ENCODE assay signal across 8 cellular contexts in genomic region chr7:26667514-26668133, GRCh38.
DNase-seq lines count a peak whose midpoint lies in the region; ATAC-seq lines count a peak whose summit lies in the region.

No MANE protein-coding gene starts in this region.

- H3K9ac ChIP-seq in SK-N-MC (ENCODE audit: insufficient read length): no peak overlapping the region

- no peak overlapping the region for H3K4me3 ChIP-seq in SK-N-MC

- ATAC-seq in GM21367 (IDR thresholded peaks at IDR 0.05; ENCODE audit: unreplicated experiment) (peak; percentile 54), left cardiac atrium (peak; percentile 88 to 92), GM18519 (IDR thresholded peaks at IDR 0.05; ENCODE audit: low FRiP score, unreplicated experiment) (no peak)

- H3K27ac ChIP-seq in SK-N-MC: no peak overlapping the region

- H3K9me3 ChIP-seq in SK-N-MC (ENCODE audit: low read depth, low read length): no peaks in the 10 kb centered on the region

- intact Hi-C loops in left cardiac atrium (cut with DNase I): loop anchor here (1.0 to 5.0 kb wide), 3 partner anchors 297 to 775 kb away; no protein-coding TSS in a partner anchor

- no peaks in the 10 kb centered on the region for H3K36me3 ChIP-seq in SK-N-MC (ENCODE audit: insufficient read depth, low read length)

- DNase-seq in Ammon's horn (ENCODE audit: low spot score) (peak; percentile 96), NCI-H1417 (lab: John Stamatoyannopoulos, UW) (peak; percentile 93 to 100 (median 97)), SK-N-MC (ENCODE audit: low read depth, low spot score) (peak; percentile 62), amygdala (lab: John Stamatoyannopoulos, UW) (peak in 49 of 56 donors; percentile 11 to 90 (median 67)), left cardiac atrium (peak; percentile 51), renal cortical epithelial cell (ENCODE audit: low read depth) (peak; percentile 96)
